Comparison of ENCODE assay signal across 15 cellular contexts in the genomic region with DNA sequence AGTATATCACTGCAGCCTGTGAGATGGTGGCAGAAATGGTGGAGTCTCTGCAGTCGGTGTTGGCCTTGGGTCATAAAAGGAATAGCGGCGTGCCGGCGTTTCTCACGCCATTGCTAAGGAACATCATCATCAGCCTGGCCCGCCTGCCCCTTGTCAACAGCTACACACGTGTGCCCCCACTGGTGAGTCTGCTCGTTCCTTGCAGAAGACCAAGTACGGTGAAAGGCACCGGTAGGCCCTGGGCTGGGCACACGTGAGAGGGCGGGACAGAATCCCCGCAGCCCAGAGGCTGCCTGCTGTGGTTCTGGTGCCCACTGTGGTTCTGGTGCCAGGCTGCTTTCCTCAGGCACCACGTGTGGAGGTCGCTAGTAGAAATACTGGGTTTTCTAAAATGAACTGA. TPM values are rescaled to one million over a fixed set of nuclear protein-coding genes. Genes with fewer than 3 reads are reported as not detected.
DNase-seq lines count a peak whose midpoint lies in the region; ATAC-seq and TF ChIP-seq lines count a peak whose summit lies in the region.
"Had no signal": no experiment of that assay in that cellular context is flagged by ENCODE, and none has a peak within 500 bp of the region (broad histone marks: within the 10 kb centered on the region; RNA-seq: fewer than 3 reads in every experiment).

No MANE protein-coding gene starts in this region.

- peaks cover 12% of the 10 kb centered on the region for H3K27me3 Mint-ChIP-seq in endothelial cell (ENCODE audit: unreplicated experiment)
- H3K27me3 Mint-ChIP-seq: CD4-positive, alpha-beta T cell had no signal

- H3K27ac ChIP-seq in osteoblast (ENCODE audit: low read depth, low read length) (no peak overlapping the region), aorta (ENCODE audit: low read depth in 1 of 2, low read length in 2 of 2) (no peak overlapping the region)

- peaks cover 55% of the 10 kb centered on the region for H3K36me3 Mint-ChIP-seq in endothelial cell (ENCODE audit: low read depth, unreplicated experiment)

- H3K36me3 ChIP-seq in osteoblast (ENCODE audit: insufficient read depth, low read length) (peaks cover 82% of the 10 kb centered on the region), aorta (ENCODE audit: control insufficient read depth in 1 of 2, insufficient read depth in 2 of 2, low read length in 1 of 2) (peaks cover 0 to 12% of the 10 kb centered on the region in 2 donors)

- H2AFZ ChIP-seq in osteoblast (ENCODE audit: low read length), result no peak overlapping the region

- no peaks in the 10 kb centered on the region for H3K27me3 ChIP-seq in osteoblast (ENCODE audit: insufficient read depth, low read length)
- H3K27me3 ChIP-seq in aorta (ENCODE audit: control insufficient read depth in 1 of 2, insufficient read depth in 2 of 2, low read length in 1 of 2), result no peaks in the 10 kb centered on the region

- WGBS in aorta, 2 donors, result 92 to 93% methylated on average over 16 of the region's 16 CpGs

- peak; percentile 69 for DNase-seq in cardiac septum (ENCODE audit: low spot score)
- no peak for DNase-seq in Right ventricle myocardium inferior (ENCODE audit: missing footprints)
- DNase-seq in endothelial cell (ENCODE audit: low spot score), result no peak
- peak; percentile 17 for DNase-seq in osteoblast (ENCODE audit: insufficient read length, low spot score, missing footprints)
- DNase-seq in aorta, result peak; percentile 36 to 72
- no peak for DNase-seq in DMS114 treated with DMSO at 0.1 percent for 48 hours (lab: John Stamatoyannopoulos, UW; ENCODE audit: unreplicated experiment)
- no peak for DNase-seq in NOMO-1 treated with dmso at 0.1 percent for 144 hours (lab: John Stamatoyannopoulos, UW; ENCODE audit: unreplicated experiment)
- DNase-seq: 8988T; C1 segment of cervical spinal cord; Calu3; CD4-positive, alpha-beta T cell; DMS 273 treated with DMSO at 0.1 percent for 48 hours; DMS79 had no signal

- intact Hi-C loops in cardiac septum (cut with DNase I) (no loop called here), Right ventricle myocardium inferior (cut with DNase I) (no loop called here), aorta (cut with DNase I) (no loop called here)

- H4K20me1 ChIP-seq in osteoblast (ENCODE audit: insufficient read depth, low read length), result no peaks in the 10 kb centered on the region

- H3K4me1 ChIP-seq in osteoblast (ENCODE audit: insufficient read depth, low read length), result no peaks in the 10 kb centered on the region
- H3K4me1 ChIP-seq in aorta (ENCODE audit: control insufficient read depth in 1 of 2, insufficient read depth in 2 of 2, low read length in 2 of 2), result no peaks in the 10 kb centered on the region
- H3K4me1 ChIP-seq: HAP-1 had no signal

- H3K4me1 Mint-ChIP-seq in endothelial cell (ENCODE audit: unreplicated experiment), result peaks cover 6% of the 10 kb centered on the region

- no peaks in the 10 kb centered on the region for H3K9me3 Mint-ChIP-seq in endothelial cell (ENCODE audit: unreplicated experiment)
- H3K9me3 Mint-ChIP-seq: CD4-positive, alpha-beta T cell had no signal

- ATAC-seq in Right ventricle myocardium inferior, result no peak
- no peak for ATAC-seq in aorta (ENCODE audit: low FRiP score)
- ATAC-seq: GM12878 had no signal

- TF ChIP-seq CTCF in endothelial cell (IDR thresholded peaks at IDR 0.05; ENCODE audit: unreplicated experiment) (no peak), osteoblast (IDR thresholded peaks at IDR 0.05; ENCODE audit: extremely low read depth, low read depth, low read length) (no peak)

- H3K27ac Mint-ChIP-seq in endothelial cell (ENCODE audit: unreplicated experiment), result peak overlapping the region; percentile 58
- H3K27ac Mint-ChIP-seq: CD4-positive, alpha-beta T cell had no signal

- H3K4me3 ChIP-seq in osteoblast (ENCODE audit: insufficient read depth, low read length) (no peak overlapping the region), aorta (ENCODE audit: low read length in 2 of 2) (no peak overlapping the region)
- H3K4me3 ChIP-seq: GM12878, HAP-1 had no signal

- H3K79me2 ChIP-seq in osteoblast (ENCODE audit: insufficient read depth, low read length), result no peaks in the 10 kb centered on the region

- no peak overlapping the region for H3K4me2 ChIP-seq in osteoblast (ENCODE audit: insufficient read depth, low read length)

- H3K4me3 Mint-ChIP-seq in endothelial cell (ENCODE audit: unreplicated experiment), result no peak overlapping the region
- H3K4me3 Mint-ChIP-seq: CD4-positive, alpha-beta T cell had no signal

- H3K9me3 ChIP-seq in osteoblast (ENCODE audit: low read depth, low read length) (no peaks in the 10 kb centered on the region), aorta (ENCODE audit: control insufficient read depth, low read length) (no peaks in the 10 kb centered on the region)
- H3K9me3 ChIP-seq: HAP-1 had no signal

RNA-seq across cellular contexts. Expression of gene MSANTD1, which starts 31.2 kb away (rescaled TPM):
- 1.1 TPM for total RNA-seq in cardiac septum
- total RNA-seq in Right ventricle myocardium inferior, result 0.51 TPM
- 0.97 TPM for total RNA-seq in endothelial cell (ENCODE audit: unreplicated experiment)
- 0.59 and 0.72 TPM in 2 replicates for total RNA-seq in osteoblast
- 1 to 10 TPM; 1.9 to 3.5 TPM for total RNA-seq in aorta
- polyA plus RNA-seq in aorta, result under 1 TPM in 1 of 2 donors, not detected in 1; 0.33 TPM

Comparison
In these comparisons a context has a peak if more than half of its experiments do, and no peak if none do; other contexts are left out.
1. DNase-seq: peak in cardiac septum (single experiment), osteoblast (single experiment) and aorta (2 of 2); none in Right ventricle myocardium inferior (single experiment), endothelial cell (single experiment), DMS114 treated with DMSO at 0.1 percent for 48 hours (single experiment) and NOMO-1 treated with dmso at 0.1 percent for 144 hours (single experiment).